ENCODE assay signal across 9 cellular contexts in genomic region chr6:86897265-86897664, GRCh38. TPM values are rescaled to one million over a fixed set of nuclear protein-coding genes. Genes with fewer than 3 reads are reported as not detected.
"Had no signal": no experiment of that assay in that cellular context is flagged by ENCODE, and none has a peak within 500 bp of the region (broad histone marks: within the 10 kb centered on the region; RNA-seq: fewer than 3 reads in every experiment).

No MANE protein-coding gene starts in this region.

RNA-seq across cellular contexts. Expression of gene HTR1E, which starts 40.1 kb away (rescaled TPM):
- total RNA-seq: LHCN-M2, MCF 10A, NCI-H460, OCI-LY7, PC-9, Right ventricle myocardium inferior, RPMI7951, SJCRH30, SK-MEL-5 had no signal
